ENCODE assay signal across 27 cellular contexts in genomic region chr10:126670886-126671285, GRCh38. TPM values are rescaled to one million over a fixed set of nuclear protein-coding genes. Genes with fewer than 3 reads are reported as not detected.
DNase-seq lines count a peak whose midpoint lies in the region; ATAC-seq and TF ChIP-seq lines count a peak whose summit lies in the region.
"Had no signal": no experiment of that assay in that cellular context is flagged by ENCODE, and none has a peak within 500 bp of the region (broad histone marks: within the 10 kb centered on the region; RNA-seq: fewer than 3 reads in every experiment).

No MANE protein-coding gene starts in this region.

- H2AK5ac ChIP-seq in mesendoderm (ENCODE audit: low read length), result peak overlapping the region; percentile 35

- peak overlapping the region; percentile 43 for H2BK15ac ChIP-seq in mesendoderm (replicated peaks; ENCODE audit: low read depth)

- peak overlapping the region in 3 of 5 experiments; percentile 67 to 81 (median 72) for H3K27ac Mint-ChIP-seq in brain
- H3K27ac Mint-ChIP-seq: activated CD4-positive, alpha-beta T cell treated with anti-CD3 and anti-CD28 coated beads, Interleukin-2, amount 10 ng/mL, durations not matched to agents 24 days and 14 days; activated T-helper 1 cell treated with anti-CD3 and anti-CD28 coated beads, Interleukin-12 subunit alpha, Interleukin-12 subunit beta, Interleukin-2, Interleukin-4 antibody, amounts not matched to agents 30 ng/mL and 10 ng/mL and 1 ng/mL, durations not matched to agents 14 hours and 24 hours and 36 hours; CD14-positive monocyte; T-helper 1 cell treated with Interleukin-12 subunit alpha and Interleukin-12 subunit beta and Interleukin-4 antibody, amounts not matched to agents 30 μg/mL and 1 μg/mL, for 36 hours had no signal

- H3K18ac ChIP-seq in mesendoderm (ENCODE audit: low read length), result peak overlapping the region; percentile 65

- H3K4me2 ChIP-seq in mesendoderm (ENCODE audit: low read length), result no peak overlapping the region
- H3K4me2 ChIP-seq: PC-9 had no signal

- H3K79me2 ChIP-seq in mesendoderm (ENCODE audit: control insufficient read depth, insufficient read depth, low read length), result no peaks in the 10 kb centered on the region

- H3K9ac ChIP-seq in mesendoderm (ENCODE audit: low read length), result no peak overlapping the region

- H3K4me3 Mint-ChIP-seq in brain, result peak overlapping the region in 3 of 5 experiments; percentile 7 to 72 (median 55)
- H3K4me3 Mint-ChIP-seq: activated CD4-positive, alpha-beta T cell treated with anti-CD3 and anti-CD28 coated beads, Interleukin-2, amount 10 ng/mL, durations not matched to agents 24 days and 14 days; activated T-helper 1 cell treated with anti-CD3 and anti-CD28 coated beads, Interleukin-12 subunit alpha, Interleukin-12 subunit beta, Interleukin-2, Interleukin-4 antibody, amounts not matched to agents 30 ng/mL and 10 ng/mL and 1 ng/mL, durations not matched to agents 14 hours and 24 hours and 36 hours; CD14-positive monocyte; T-helper 1 cell treated with Interleukin-12 subunit alpha and Interleukin-12 subunit beta and Interleukin-4 antibody, amounts not matched to agents 30 μg/mL and 1 μg/mL, for 36 hours had no signal

- peaks cover 3% of the 10 kb centered on the region for H3K4me1 ChIP-seq in mesendoderm (ENCODE audit: control insufficient read depth, low read depth, low read length)
- H3K4me1 ChIP-seq in transverse colon, result no peaks in the 10 kb centered on the region
- H3K4me1 ChIP-seq: esophagus muscularis mucosa, gastroesophageal sphincter, SJCRH30, stomach, upper lobe of right lung had no signal

- peak; percentile 9 for DNase-seq in G401 (ENCODE audit: low spot score)
- DNase-seq in mesendoderm, result no peak
- DNase-seq in putamen (ENCODE audit: low spot score), result peak; percentile 93
- no peak for DNase-seq in NCI-H1048 (lab: John Stamatoyannopoulos, UW)
- DNase-seq in transverse colon, result no peak
- DNase-seq: activated CD4-positive, alpha-beta T cell treated with anti-CD3 and anti-CD28 coated beads, Interleukin-2, amount 10 ng/mL, durations not matched to agents 24 days and 14 days; activated naive CD4-positive, alpha-beta T cell treated with anti-CD3 and anti-CD28 coated beads, Interleukin-2, amount 50 U/mL, for 16 hours; DMS 273 treated with DMSO at 0.1 percent for 48 hours; effector memory CD4-positive, alpha-beta T cell; kidney glomerular epithelial cell; MV-4-11; NCI-H446 treated with DMSO at 0.1 percent for 48 hours; PC-9; stimulated activated CD4-positive, alpha-beta T cell treated with anti-CD3 and anti-CD28 coated beads, Interleukin-4, amount 100 ng/mL, for 4 hours; stomach; upper lobe of right lung had no signal

- H3K27me3 ChIP-seq in mesendoderm (ENCODE audit: insufficient read depth, low read length, poor library complexity), result no peaks in the 10 kb centered on the region
- H3K27me3 ChIP-seq in transverse colon, result no peaks in the 10 kb centered on the region
- H3K27me3 ChIP-seq: SJCRH30, stomach, upper lobe of right lung had no signal

- no CpG with 5 or more reads among the region's 7 CpGs for WGBS in mesendoderm (ENCODE audit: extremely low coverage, insufficient coverage, low lambda C conversion rate)
- WGBS in transverse colon (ENCODE audit: low coverage in 1 of 2), 2 donors, result 62 to 67% methylated on average over 7 of the region's 7 CpGs

- H3K27ac ChIP-seq in mesendoderm (ENCODE audit: low read depth, low read length) (no peak overlapping the region), transverse colon (no peak overlapping the region)
- H3K27ac ChIP-seq: esophagus muscularis mucosa, gastroesophageal sphincter, PC-9, SJCRH30, stomach, upper lobe of right lung had no signal

- in situ Hi-C loops in G401 (cut with HindIII; ENCODE audit: low sequenced_read_pairs) (no loop called here), transverse colon (cut with MboI; ENCODE audit: low pct_ligation_motif_present in 1 of 4, low pct_unique_long_range_greater_than_20kb in 1 of 4, low sequenced_read_pairs in 3 of 4) (loop anchor here in 1 of 4 donors (10.0 kb wide), 1 partner anchor 224 kb away; no protein-coding TSS in a partner anchor)

- no peaks in the 10 kb centered on the region for H3K9me3 ChIP-seq in transverse colon
- H3K9me3 ChIP-seq: esophagus muscularis mucosa, gastroesophageal sphincter, SJCRH30, stomach, upper lobe of right lung had no signal

- no peak for TF ChIP-seq CTCF in brain (conservative IDR thresholded peaks at IDR 0.05)
- no peak for TF ChIP-seq CTCF in transverse colon (IDR thresholded peaks at IDR 0.05)

- no peak for ATAC-seq in GM21723 (IDR thresholded peaks at IDR 0.05; ENCODE audit: unreplicated experiment)
- ATAC-seq in GM21367 (IDR thresholded peaks at IDR 0.05; ENCODE audit: unreplicated experiment), result no peak
- ATAC-seq: gastroesophageal sphincter, upper lobe of right lung had no signal

- no peaks in the 10 kb centered on the region for H3K79me1 ChIP-seq in mesendoderm (ENCODE audit: low read length)

- no peak overlapping the region for H3K23ac ChIP-seq in mesendoderm (ENCODE audit: low read length)

- no peak overlapping the region for H2BK5ac ChIP-seq in mesendoderm (ENCODE audit: low read length)

- H3K36me3 Mint-ChIP-seq in brain, result no peaks in the 10 kb centered on the region
- H3K36me3 Mint-ChIP-seq: CD14-positive monocyte had no signal

- H3K4me3 ChIP-seq in mesendoderm (ENCODE audit: low read length) (no peak overlapping the region), transverse colon (no peak overlapping the region)
- H3K4me3 ChIP-seq: esophagus muscularis mucosa, gastroesophageal sphincter, PC-9, SJCRH30, stomach, upper lobe of right lung had no signal

- no peak overlapping the region for H3K4ac ChIP-seq in mesendoderm (ENCODE audit: low read depth, low read length)

- H2BK120ac ChIP-seq in mesendoderm (ENCODE audit: low read depth, low read length), result peak overlapping the region; percentile 82

- H3K56ac ChIP-seq in mesendoderm (ENCODE audit: low read length), result peak overlapping the region; percentile 19

- H4K8ac ChIP-seq in mesendoderm (ENCODE audit: low read depth, low read length), result no peak overlapping the region

- no peak for TF ChIP-seq POLR2A in transverse colon (IDR thresholded peaks at IDR 0.05)

- no peak overlapping the region for H4K5ac ChIP-seq in mesendoderm (ENCODE audit: low read length)

- H3K27me3 Mint-ChIP-seq in brain, result peaks cover 6% of the 10 kb centered on the region
- H3K27me3 Mint-ChIP-seq: activated CD4-positive, alpha-beta T cell treated with anti-CD3 and anti-CD28 coated beads, Interleukin-2, amount 10 ng/mL, durations not matched to agents 24 days and 14 days had no signal

- H3K4me1 Mint-ChIP-seq in brain, result peaks cover 36% of the 10 kb centered on the region
- H3K4me1 Mint-ChIP-seq: activated CD4-positive, alpha-beta T cell treated with anti-CD3 and anti-CD28 coated beads, Interleukin-2, amount 10 ng/mL, durations not matched to agents 24 days and 14 days; CD14-positive monocyte had no signal

- TF ChIP-seq EP300 in transverse colon (IDR thresholded peaks at IDR 0.05; ENCODE audit: low read depth), result no peak

- intact Hi-C loops in transverse colon (cut with DNase I; ENCODE audit: low total_unique reads), result no loop called here

- H3K36me3 ChIP-seq in mesendoderm (ENCODE audit: control insufficient read depth, insufficient read depth, low read length), result no peaks in the 10 kb centered on the region
- no peaks in the 10 kb centered on the region for H3K36me3 ChIP-seq in transverse colon
- H3K36me3 ChIP-seq: esophagus muscularis mucosa, gastroesophageal sphincter, SJCRH30, stomach, upper lobe of right lung had no signal

- H3K9me3 Mint-ChIP-seq in brain, result peaks cover 0 to 13% (median 0%) of the 10 kb centered on the region in 5 experiments

RNA-seq across cellular contexts. Expression of gene C10orf90, which starts 0.4 kb away (rescaled TPM):
- total RNA-seq in G401 (2014; rRNA removed; shearing (Covaris generic)), result not detected in 2 replicates
- 9.6 TPM for polyA plus RNA-seq in brain (ENCODE audit: insufficient read depth, low read depth, low replicate concordance)
- 0.53 TPM for polyA plus RNA-seq in mesendoderm (2013, experiment 1 of 2)
- 0.46 TPM for polyA plus RNA-seq in mesendoderm (2013, experiment 2 of 2)
- not detected for total RNA-seq in transverse colon
- total RNA-seq: activated CD4-positive, alpha-beta T cell treated with anti-CD3 and anti-CD28 coated beads, Interleukin-2, amount 10 ng/mL, durations not matched to agents 24 days and 14 days; activated T-helper 1 cell treated with anti-CD3 and anti-CD28 coated beads, Interleukin-12 subunit alpha, Interleukin-12 subunit beta, Interleukin-2, Interleukin-4 antibody, amounts not matched to agents 30 ng/mL and 10 ng/mL and 1 ng/mL, durations not matched to agents 14 hours and 24 hours and 36 hours; gastroesophageal sphincter; H1; renal cortical epithelial cell; stomach; upper lobe of right lung had no signal
- polyA plus RNA-seq: CD14-positive monocyte, stomach had no signal

Comparison
In these comparisons a context has a peak if more than half of its experiments do, and no peak if none do; other contexts are left out.
1. DNase-seq: peak in G401 (single experiment) and putamen (single experiment); none in mesendoderm (single experiment), NCI-H1048 (single experiment) and transverse colon (single experiment).